Comparison of ENCODE assay signal across 9 cellular contexts in the genomic region with DNA sequence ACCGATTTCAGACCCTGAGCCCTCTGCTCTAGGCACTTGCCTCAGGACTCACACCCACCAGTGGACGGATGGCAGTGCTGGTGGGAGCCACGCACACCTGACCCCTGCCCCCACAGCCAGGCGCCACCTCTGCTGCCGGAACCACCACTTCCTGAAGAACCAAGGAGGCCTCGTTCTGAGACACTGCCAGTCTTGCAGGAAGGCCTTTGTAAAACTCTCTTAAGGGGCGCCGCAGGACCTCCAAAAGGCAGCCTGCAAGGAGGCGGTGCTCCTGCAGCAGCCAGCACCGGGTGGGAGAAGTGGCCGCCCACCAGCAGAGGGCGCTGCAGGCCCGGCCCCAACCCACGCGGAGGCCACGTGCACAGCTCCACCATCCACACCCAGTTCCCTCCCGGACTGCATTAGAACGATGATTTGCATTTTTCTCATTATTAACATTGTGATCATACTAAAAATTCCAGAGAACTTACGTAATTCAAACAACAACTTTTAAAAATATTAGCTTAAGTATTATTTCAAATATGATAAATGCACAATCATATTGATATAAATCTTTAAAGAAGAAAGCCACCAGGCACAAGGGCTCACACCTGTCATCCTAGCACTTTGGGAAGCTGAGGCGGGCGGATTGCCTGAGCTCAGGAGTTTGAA. TPM values are rescaled to one million over a fixed set of nuclear protein-coding genes. Genes with fewer than 3 reads are reported as not detected.
DNase-seq lines count a peak whose midpoint lies in the region; ATAC-seq and TF ChIP-seq lines count a peak whose summit lies in the region.
"Had no signal": no experiment of that assay in that cellular context is flagged by ENCODE, and none has a peak within 500 bp of the region (broad histone marks: within the 10 kb centered on the region; RNA-seq: fewer than 3 reads in every experiment).

No MANE protein-coding gene starts in this region.

- DNase-seq in D341Med (ENCODE audit: low spot score) (peak; percentile 89), LHCN-M2 (ENCODE audit: low read depth) (peak; percentile 52), natural killer cell (peak; percentile 47)
- DNase-seq in activated CD4-positive, alpha-beta memory T cell treated with anti-CD3 and anti-CD28 coated beads, Interleukin-2, amount 10 ng/mL, durations not matched to agents 7 days and 5 days = peak; percentile 65
- DNase-seq in effector memory CD8-positive, alpha-beta T cell = peak; percentile 57 to 64 (median 58)

- peaks cover 10% of the 10 kb centered on the region for H3K36me3 ChIP-seq in thymus (ENCODE audit: control insufficient read depth, insufficient read depth)

- 71% methylated on average over 21 of the region's 21 CpGs for WGBS in thymus

- peak; percentile 97 for ATAC-seq in effector memory CD8-positive, alpha-beta T cell (replicated peaks)
- ATAC-seq in natural killer cell (peak; percentile 69 to 77 (median 72)), HG02970 (IDR thresholded peaks at IDR 0.05; ENCODE audit: low FRiP score, unreplicated experiment) (no peak), GM18867 (IDR thresholded peaks at IDR 0.05; ENCODE audit: unreplicated experiment) (no peak)

- no peak overlapping the region for H3K4me3 ChIP-seq in thymus (ENCODE audit: low read length)
- H3K4me3 ChIP-seq: thyroid gland had no signal

- POLR2A ChIA-PET in activated CD4-positive, alpha-beta memory T cell treated with anti-CD3 and anti-CD28 coated beads, Interleukin-2, amount 10 ng/mL, durations not matched to agents 7 days and 5 days (lab: Charles Lee) = interaction anchor here (1.0 kb wide), 1 partner anchor 45 kb away, joined by 4 read pairs; no protein-coding TSS in a partner anchor

- peak; percentile 62 for TF ChIP-seq CTCF in natural killer cell (IDR thresholded peaks at IDR 0.05)

- no peaks in the 10 kb centered on the region for H3K9me3 ChIP-seq in thymus (ENCODE audit: control insufficient read depth)
- H3K9me3 ChIP-seq: thyroid gland had no signal

- no peaks in the 10 kb centered on the region for H3K27me3 ChIP-seq in thymus (ENCODE audit: control insufficient read depth, insufficient read depth)
- H3K27me3 ChIP-seq: thyroid gland had no signal

- H3K9me3 Mint-ChIP-seq in activated CD4-positive, alpha-beta memory T cell treated with anti-CD3 and anti-CD28 coated beads, Interleukin-2, amount 10 ng/mL, durations not matched to agents 7 days and 5 days = no peaks in the 10 kb centered on the region
- H3K9me3 Mint-ChIP-seq in effector memory CD8-positive, alpha-beta T cell = no peaks in the 10 kb centered on the region
- no peaks in the 10 kb centered on the region for H3K9me3 Mint-ChIP-seq in natural killer cell

- intact Hi-C loops in natural killer cell (cut with micrococcal nuclease) = no loop called here

- H3K27ac Mint-ChIP-seq in activated CD4-positive, alpha-beta memory T cell treated with anti-CD3 and anti-CD28 coated beads, Interleukin-2, amount 10 ng/mL, durations not matched to agents 7 days and 5 days = no peak overlapping the region
- peak overlapping the region in 1 of 2 donors; percentile 49 for H3K27ac Mint-ChIP-seq in effector memory CD8-positive, alpha-beta T cell
- H3K27ac Mint-ChIP-seq in natural killer cell = no peak overlapping the region

- CTCF ChIA-PET in activated CD4-positive, alpha-beta memory T cell treated with anti-CD3 and anti-CD28 coated beads, Interleukin-2, amount 10 ng/mL, durations not matched to agents 7 days and 5 days (lab: Charles Lee) = interaction anchor here (0.7 to 2.8 kb wide), 18 partner anchors 8 to 306 kb away, joined by 3 to 36 read pairs (median 5); no protein-coding TSS in a partner anchor

- peaks cover 18% of the 10 kb centered on the region for H3K36me3 Mint-ChIP-seq in activated CD4-positive, alpha-beta memory T cell treated with anti-CD3 and anti-CD28 coated beads, Interleukin-2, amount 10 ng/mL, durations not matched to agents 7 days and 5 days (ENCODE audit: low read depth)
- H3K36me3 Mint-ChIP-seq in effector memory CD8-positive, alpha-beta T cell (ENCODE audit: insufficient read depth) = peaks cover 11% of the 10 kb centered on the region
- no peaks in the 10 kb centered on the region for H3K36me3 Mint-ChIP-seq in natural killer cell

- H3K27ac ChIP-seq in thymus (ENCODE audit: low read depth) = peak overlapping the region; percentile 20

- no peak overlapping the region for H3K4me3 Mint-ChIP-seq in activated CD4-positive, alpha-beta memory T cell treated with anti-CD3 and anti-CD28 coated beads, Interleukin-2, amount 10 ng/mL, durations not matched to agents 7 days and 5 days
- no peak overlapping the region for H3K4me3 Mint-ChIP-seq in effector memory CD8-positive, alpha-beta T cell
- no peak overlapping the region for H3K4me3 Mint-ChIP-seq in natural killer cell

- peaks cover 3% of the 10 kb centered on the region for H3K4me1 ChIP-seq in thymus (ENCODE audit: control insufficient read depth, insufficient read depth, low read length)

- H3K4me1 Mint-ChIP-seq in activated CD4-positive, alpha-beta memory T cell treated with anti-CD3 and anti-CD28 coated beads, Interleukin-2, amount 10 ng/mL, durations not matched to agents 7 days and 5 days = peaks cover 17% of the 10 kb centered on the region
- H3K4me1 Mint-ChIP-seq in effector memory CD8-positive, alpha-beta T cell (ENCODE audit: low read depth in 2 of 2) = peaks cover 5 to 8% of the 10 kb centered on the region in 2 donors
- peaks cover 0 to 6% of the 10 kb centered on the region in 2 donors for H3K4me1 Mint-ChIP-seq in natural killer cell

- no peaks in the 10 kb centered on the region for H3K27me3 Mint-ChIP-seq in activated CD4-positive, alpha-beta memory T cell treated with anti-CD3 and anti-CD28 coated beads, Interleukin-2, amount 10 ng/mL, durations not matched to agents 7 days and 5 days
- no peaks in the 10 kb centered on the region for H3K27me3 Mint-ChIP-seq in effector memory CD8-positive, alpha-beta T cell
- no peaks in the 10 kb centered on the region for H3K27me3 Mint-ChIP-seq in natural killer cell (ENCODE audit: low read depth in 2 of 2)

RNA-seq across cellular contexts. Expression of gene STX2, which starts 12.8 kb away (rescaled TPM):
- total RNA-seq in LHCN-M2 (2014; rRNA removed) = 45.7 and 45.9 TPM in 2 replicates
- 23.3 TPM for polyA plus RNA-seq in LHCN-M2 (2012)
- 10 to 100 TPM; 22.4 to 23.0 TPM for total RNA-seq in activated CD4-positive, alpha-beta memory T cell treated with anti-CD3 and anti-CD28 coated beads, Interleukin-2, amount 10 ng/mL, durations not matched to agents 7 days and 5 days
- 10 to 100 TPM in 2 of 3 donors, 1 to 10 TPM in 1; 7.9 to 14.4 (median 14.1) TPM for total RNA-seq in natural killer cell
- 18.3 TPM for polyA plus RNA-seq in thymus

RNA-seq across cellular contexts. Expression of gene RAN, which starts 45.6 kb away (rescaled TPM):
- total RNA-seq in LHCN-M2 (2014; rRNA removed) = 568 and 600 TPM in 2 replicates
- polyA plus RNA-seq in LHCN-M2 (2012) = 1,333 TPM
- total RNA-seq in activated CD4-positive, alpha-beta memory T cell treated with anti-CD3 and anti-CD28 coated beads, Interleukin-2, amount 10 ng/mL, durations not matched to agents 7 days and 5 days = 100 to 1,000 TPM; 932 to 936 TPM
- 100 to 1,000 TPM; 244 to 264 (median 247) TPM for total RNA-seq in natural killer cell
- polyA plus RNA-seq in thymus = 295 TPM

Comparison
In these comparisons a context has a peak if more than half of its experiments do, and no peak if none do; other contexts are left out.
1. ATAC-seq: peak in effector memory CD8-positive, alpha-beta T cell (single experiment) and natural killer cell (3 of 3); none in HG02970 (single experiment) and GM18867 (single experiment).
2. Peak in every context shown above with its lines, with median percentiles within 50 percentile points of each other: DNase-seq.